13 cellular contexts compared by ENCODE assay signal in genomic region chr10:6270951-6271350, GRCh38.
DNase-seq lines count a peak whose midpoint lies in the region; TF ChIP-seq lines count a peak whose summit lies in the region.
"Had no signal": no experiment of that assay in that cellular context is flagged by ENCODE, and none has a peak within 500 bp of the region (broad histone marks: within the 10 kb centered on the region; RNA-seq: fewer than 3 reads in every experiment).

No MANE protein-coding gene starts in this region.

- H3K79me1 ChIP-seq in trophoblast cell (ENCODE audit: low read length), result peaks cover 16% of the 10 kb centered on the region

- intact Hi-C loops in CD14-positive monocyte (cut with micrococcal nuclease), result loop anchor here in 1 of 2 donors (5.0 to 10.0 kb wide), 2 partner anchors 34 to 914 kb away; no protein-coding TSS in a partner anchor

- H3K9me3 ChIP-seq in Peyer's patch, result no peaks in the 10 kb centered on the region
- no peaks in the 10 kb centered on the region for H3K9me3 ChIP-seq in trophoblast cell (ENCODE audit: insufficient read depth, low read depth, low read length)
- H3K9me3 ChIP-seq: HAP-1, pancreas, SJCRH30 had no signal

- no peak overlapping the region for H3K23ac ChIP-seq in trophoblast cell (ENCODE audit: low read length)

- H3K36me3 ChIP-seq in Peyer's patch (no peaks in the 10 kb centered on the region), trophoblast cell (ENCODE audit: control insufficient read depth in 1 of 2, insufficient read depth in 2 of 2, low read length in 2 of 2) (no peaks in the 10 kb centered on the region)
- H3K36me3 ChIP-seq: BLaER1, HAP-1, pancreas, SJCRH30 had no signal

- H3K27me3 ChIP-seq in Peyer's patch, result no peaks in the 10 kb centered on the region
- H3K27me3 ChIP-seq in trophoblast cell (ENCODE audit: insufficient read depth, low read length), result no peaks in the 10 kb centered on the region
- H3K27me3 ChIP-seq: BLaER1, pancreas, SJCRH30 had no signal

- WGBS in trophoblast cell (ENCODE audit: extremely low coverage, insufficient coverage, insufficient read length), result no CpG with 5 or more reads among the region's 7 CpGs

- H3K27me3 Mint-ChIP-seq in CD14-positive monocyte (ENCODE audit: low read depth in 3 of 3) (peaks cover 0 to 10% (median 7%) of the 10 kb centered on the region in 3 donors), nephron progenitor cell (ENCODE audit: low read depth, poor library complexity) (peaks cover 6% of the 10 kb centered on the region)

- no peak overlapping the region for H4K8ac ChIP-seq in trophoblast cell (ENCODE audit: low read depth, low read length)

- H3K4me1 ChIP-seq in Peyer's patch, result no peaks in the 10 kb centered on the region
- peaks cover 18 to 22% of the 10 kb centered on the region in 2 experiments for H3K4me1 ChIP-seq in trophoblast cell (ENCODE audit: control insufficient read depth in 1 of 2, insufficient read depth in 2 of 2, low read length in 2 of 2)
- H3K4me1 ChIP-seq: HAP-1 had no signal

- no peak overlapping the region for H4K12ac ChIP-seq in trophoblast cell (ENCODE audit: low read depth, low read length)

- H3K9ac ChIP-seq in trophoblast cell (ENCODE audit: low read length), result no peak overlapping the region
- H3K9ac ChIP-seq: BLaER1 had no signal

- peak overlapping the region in 4 of 7 donors; percentile 83 to 100 (median 88) for H3K27ac Mint-ChIP-seq in CD14-positive monocyte
- H3K27ac Mint-ChIP-seq in nephron progenitor cell, result peak overlapping the region; percentile 97

- H3K4me1 Mint-ChIP-seq in CD14-positive monocyte, result peaks cover 66% of the 10 kb centered on the region
- H3K4me1 Mint-ChIP-seq in nephron progenitor cell, result peaks cover 56% of the 10 kb centered on the region

- H4K91ac ChIP-seq in trophoblast cell (ENCODE audit: low read depth, low read length), result no peak overlapping the region

- H3K36me3 Mint-ChIP-seq in CD14-positive monocyte, result peaks cover 0 to 16% of the 10 kb centered on the region in 2 donors
- no peaks in the 10 kb centered on the region for H3K36me3 Mint-ChIP-seq in nephron progenitor cell (ENCODE audit: low read depth)

- H3K4me3 Mint-ChIP-seq in CD14-positive monocyte (no peak overlapping the region), nephron progenitor cell (no peak overlapping the region)

- H3K14ac ChIP-seq in trophoblast cell (ENCODE audit: low read length), result no peak overlapping the region

- no peak overlapping the region for H3K4ac ChIP-seq in trophoblast cell (ENCODE audit: low read depth, low read length)

- no peak overlapping the region for H3K4me2 ChIP-seq in trophoblast cell (ENCODE audit: low read length)

- no peak overlapping the region for H2BK120ac ChIP-seq in trophoblast cell (ENCODE audit: insufficient read depth, low read length, poor library complexity)

- no peak for DNase-seq in CD14-positive monocyte (ENCODE audit: low spot score)
- DNase-seq in Peyer's patch, result no peak
- no peak for DNase-seq in nephron progenitor cell
- no peak for DNase-seq in NCI-H82 (lab: John Stamatoyannopoulos, UW)
- DNase-seq in ureter (ENCODE audit: low spot score), result no peak
- no peak for DNase-seq in NCI-H1436 treated with DMSO at 0.1 percent for 48 hours (lab: John Stamatoyannopoulos, UW)
- no peak for DNase-seq in trophoblast cell
- DNase-seq: pancreas had no signal

- TF ChIP-seq CTCF in CD14-positive monocyte (IDR thresholded peaks at IDR 0.05), result no peak
- no peak for TF ChIP-seq CTCF in Peyer's patch (IDR thresholded peaks at IDR 0.05)
- no peak for TF ChIP-seq CTCF in nephron progenitor cell (IDR thresholded peaks at IDR 0.05)

- H3K4me3 ChIP-seq in Peyer's patch, result no peak overlapping the region
- no peak overlapping the region for H3K4me3 ChIP-seq in trophoblast cell (ENCODE audit: low read depth, low read length)
- H3K4me3 ChIP-seq: BLaER1, HAP-1, pancreas, SJCRH30 had no signal

- H3K18ac ChIP-seq in trophoblast cell (ENCODE audit: low read length), result no peak overlapping the region

- H3K27ac ChIP-seq in Peyer's patch (peak overlapping the region; percentile 59 to 80 (median 62)), cingulate gyrus (ENCODE audit: low read depth, low read length) (peak overlapping the region; percentile 60), trophoblast cell (ENCODE audit: low read depth, low read length) (no peak overlapping the region)
- H3K27ac ChIP-seq: BLaER1, pancreas, SJCRH30, VCaP had no signal

- H3K9me3 Mint-ChIP-seq in CD14-positive monocyte, result no peaks in the 10 kb centered on the region
- no peaks in the 10 kb centered on the region for H3K9me3 Mint-ChIP-seq in nephron progenitor cell

- no peaks in the 10 kb centered on the region for H3K79me2 ChIP-seq in trophoblast cell (ENCODE audit: control insufficient read depth, insufficient read depth, low read length, poor library complexity)

- no peak for TF ChIP-seq POLR2A in Peyer's patch (IDR thresholded peaks at IDR 0.05)

- no peak overlapping the region for H2AK5ac ChIP-seq in trophoblast cell (ENCODE audit: low read length)

- H2AFZ ChIP-seq in trophoblast cell (ENCODE audit: insufficient read depth, low read length, poor library complexity), result no peak overlapping the region

- H2BK5ac ChIP-seq in trophoblast cell (ENCODE audit: low read depth, low read length, poor library complexity), result no peak overlapping the region

- no peak overlapping the region for H2BK12ac ChIP-seq in trophoblast cell (ENCODE audit: low read length)
